ENCODE assay signal across 1 cellular context in genomic region chr22:20656902-20657836, GRCh38.
TF ChIP-seq lines count a peak whose summit lies in the region.

No MANE protein-coding gene starts in this region.

TF ChIP-seq in K562, 482 proteins besides CTCF, POLR2A, EP300 and RAD21 (continued from another document and continues in another):
- TF ChIP-seq KAT8 (IDR thresholded peaks at IDR 0.05; ENCODE audit: low read depth) (no peak), ZNF76 (CRISPR knock-in tag; IDR thresholded peaks at IDR 0.05; ENCODE audit: borderline replicate concordance) (no peak; the same call in 1 of the 2 replicates), SRSF9 (IDR thresholded peaks at IDR 0.05; ENCODE audit: borderline replicate concordance, low read depth, low read length) (no peak), ZNF507 (tag; conservative IDR thresholded peaks at IDR 0.05) (no peak), POLR2H (tag; IDR thresholded peaks at IDR 0.05; ENCODE audit: low read depth) (peak; percentile 97), NBN (IDR thresholded peaks at IDR 0.05; ENCODE audit: low read depth) (no peak), ARID4B (CRISPR knock-in tag; IDR thresholded peaks at IDR 0.05) (peak; percentile 72; the same call in 1 of the 2 replicates), PTRF (tag; IDR thresholded peaks at IDR 0.05) (no peak), BCOR (IDR thresholded peaks at IDR 0.05) (no peak), ZKSCAN3 (CRISPR knock-in tag; IDR thresholded peaks at IDR 0.05) (peak; percentile 47; the same call in 1 of the 2 replicates), MECOM (CRISPR knock-in tag; IDR thresholded peaks at IDR 0.05) (no peak), PHB (CRISPR knock-in tag; IDR thresholded peaks at IDR 0.05) (no peak), ZNF184 (CRISPR knock-in tag; IDR thresholded peaks at IDR 0.05) (no peak), ZBTB9 (CRISPR knock-in tag; IDR thresholded peaks at IDR 0.05) (peak; percentile 99), SRSF3 (IDR thresholded peaks at IDR 0.05; ENCODE audit: insufficient read depth, low read length) (no peak), CBX5 (IDR thresholded peaks at IDR 0.05; ENCODE audit: borderline replicate concordance, low read depth) (no peak), AFF1 (IDR thresholded peaks at IDR 0.05; ENCODE audit: low read depth in 1 of 2, partially characterized antibody in 2 of 2) (peak in 1 of 2 experiments; percentile 24), PATZ1 (CRISPR knock-in tag; IDR thresholded peaks at IDR 0.05; ENCODE audit: borderline replicate concordance) (no peak), GABPB2 (CRISPR knock-in tag; conservative IDR thresholded peaks at IDR 0.05) (peak; percentile 95), RBM34 (IDR thresholded peaks at IDR 0.05; ENCODE audit: borderline replicate concordance, insufficient read depth, low read length) (no peak), ZFPM2 (CRISPR knock-in tag; IDR thresholded peaks at IDR 0.05) (peak; percentile 83; the same call in 1 of the 2 replicates), NFRKB (IDR thresholded peaks at IDR 0.05; ENCODE audit: low read depth) (peak; percentile 80; the same call in 1 of the 2 replicates), IRF9 (tag; IDR thresholded peaks at IDR 0.05) (no peak), BCL6 (CRISPR knock-in tag; IDR thresholded peaks at IDR 0.05) (no peak), ZNF174 (CRISPR knock-in tag; IDR thresholded peaks at IDR 0.05) (no peak), NRF1 (conservative IDR thresholded peaks at IDR 0.05 in 1 of 2, IDR thresholded peaks at IDR 0.05 in 1 of 2) (peak; percentile 22 to 30; a peak in 1 of 4 replicates)
- TF ChIP-seq, protein P1, sequence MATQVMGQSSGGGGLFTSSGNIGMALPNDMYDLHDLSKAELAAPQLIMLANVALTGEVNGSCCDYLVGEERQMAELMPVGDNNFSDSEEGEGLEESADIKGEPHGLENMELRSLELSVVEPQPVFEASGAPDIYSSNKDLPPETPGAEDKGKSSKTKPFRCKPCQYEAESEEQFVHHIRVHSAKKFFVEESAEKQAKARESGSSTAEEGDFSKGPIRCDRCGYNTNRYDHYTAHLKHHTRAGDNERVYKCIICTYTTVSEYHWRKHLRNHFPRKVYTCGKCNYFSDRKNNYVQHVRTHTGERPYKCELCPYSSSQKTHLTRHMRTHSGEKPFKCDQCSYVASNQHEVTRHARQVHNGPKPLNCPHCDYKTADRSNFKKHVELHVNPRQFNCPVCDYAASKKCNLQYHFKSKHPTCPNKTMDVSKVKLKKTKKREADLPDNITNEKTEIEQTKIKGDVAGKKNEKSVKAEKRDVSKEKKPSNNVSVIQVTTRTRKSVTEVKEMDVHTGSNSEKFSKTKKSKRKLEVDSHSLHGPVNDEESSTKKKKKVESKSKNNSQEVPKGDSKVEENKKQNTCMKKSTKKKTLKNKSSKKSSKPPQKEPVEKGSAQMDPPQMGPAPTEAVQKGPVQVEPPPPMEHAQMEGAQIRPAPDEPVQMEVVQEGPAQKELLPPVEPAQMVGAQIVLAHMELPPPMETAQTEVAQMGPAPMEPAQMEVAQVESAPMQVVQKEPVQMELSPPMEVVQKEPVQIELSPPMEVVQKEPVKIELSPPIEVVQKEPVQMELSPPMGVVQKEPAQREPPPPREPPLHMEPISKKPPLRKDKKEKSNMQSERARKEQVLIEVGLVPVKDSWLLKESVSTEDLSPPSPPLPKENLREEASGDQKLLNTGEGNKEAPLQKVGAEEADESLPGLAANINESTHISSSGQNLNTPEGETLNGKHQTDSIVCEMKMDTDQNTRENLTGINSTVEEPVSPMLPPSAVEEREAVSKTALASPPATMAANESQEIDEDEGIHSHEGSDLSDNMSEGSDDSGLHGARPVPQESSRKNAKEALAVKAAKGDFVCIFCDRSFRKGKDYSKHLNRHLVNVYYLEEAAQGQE (CRISPR knock-in tag; IDR thresholded peaks at IDR 0.05; ENCODE audit: low read depth) = peak; percentile 46; the same call in 1 of the 2 replicates
- TF ChIP-seq, protein P2, sequence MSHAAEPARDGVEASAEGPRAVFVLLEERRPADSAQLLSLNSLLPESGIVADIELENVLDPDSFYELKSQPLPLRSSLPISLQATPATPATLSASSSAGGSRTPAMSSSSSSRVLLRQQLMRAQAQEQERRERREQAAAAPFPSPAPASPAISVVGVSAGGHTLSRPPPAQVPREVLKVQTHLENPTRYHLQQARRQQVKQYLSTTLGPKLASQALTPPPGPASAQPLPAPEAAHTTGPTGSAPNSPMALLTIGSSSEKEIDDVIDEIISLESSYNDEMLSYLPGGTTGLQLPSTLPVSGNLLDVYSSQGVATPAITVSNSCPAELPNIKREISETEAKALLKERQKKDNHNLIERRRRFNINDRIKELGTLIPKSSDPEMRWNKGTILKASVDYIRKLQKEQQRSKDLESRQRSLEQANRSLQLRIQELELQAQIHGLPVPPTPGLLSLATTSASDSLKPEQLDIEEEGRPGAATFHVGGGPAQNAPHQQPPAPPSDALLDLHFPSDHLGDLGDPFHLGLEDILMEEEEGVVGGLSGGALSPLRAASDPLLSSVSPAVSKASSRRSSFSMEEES (CRISPR knock-in tag; IDR thresholded peaks at IDR 0.05) = no peak; the same call in 1 of the 2 replicates
